ENCODE assay signal across 8 cellular contexts in genomic region chr19:11587302-11587972, GRCh38. TPM values are rescaled to one million over a fixed set of nuclear protein-coding genes. Genes with fewer than 3 reads are reported as not detected.
A peak's percentile ranks its signal among the peaks of the same experiment; 100 is the strongest.
DNase-seq lines count a peak whose midpoint lies in the region; ATAC-seq and TF ChIP-seq lines count a peak whose summit lies in the region.

No MANE protein-coding gene starts in this region.

- H3K36me3 ChIP-seq in H7 (replicated peaks; ENCODE audit: control insufficient read depth, insufficient read depth, low read length) = no peaks in the 10 kb centered on the region

- peak; percentile 98 for ATAC-seq in left lobe of liver
- ATAC-seq in HG02759 (IDR thresholded peaks at IDR 0.05; ENCODE audit: unreplicated experiment) = no peak

- peak; percentile 32 for DNase-seq in AG09319 (ENCODE audit: extremely low read depth, low read depth)
- peak; percentile 91 for DNase-seq in H7
- peak; percentile 54 for DNase-seq in NCI-H226
- peak; percentile 84 for DNase-seq in activated CD4-positive, CD25-positive, alpha-beta regulatory T cell treated with anti-CD3 and anti-CD28 coated beads, Interleukin-2, amount 50 U/mL, for 72 hours
- peak; percentile 79 for DNase-seq in cerebellar cortex (ENCODE audit: low spot score)
- peak; percentile 73 for DNase-seq in left lobe of liver (ENCODE audit: low spot score)
- DNase-seq in stimulated activated CD4-positive, alpha-beta T cell treated with anti-CD3 and anti-CD28 coated beads, Interleukin-2, amount 100 ng/mL, for 4 hours (ENCODE audit: low read depth) = peak; percentile 61

- no peak overlapping the region for H3K4me3 ChIP-seq in H7 (ENCODE audit: insufficient read depth, low read depth, low read length)

- TF ChIP-seq CTCF in AG09319 (IDR thresholded peaks at IDR 0.05; ENCODE audit: low read depth, low read length) = peak; percentile 92

- H3K27me3 ChIP-seq in H7 (ENCODE audit: control insufficient read depth, insufficient read depth, low read length) = no peaks in the 10 kb centered on the region; the same call in 1 of the 2 replicates

RNA-seq across cellular contexts. Expression of gene ZNF627, which starts 9.8 kb away (rescaled TPM):
- 20.1 and 24.2 TPM in 2 replicates for total RNA-seq in H7 (2014; rRNA removed; shearing (Covaris generic))
- total RNA-seq in left lobe of liver = 5.3 TPM

RNA-seq across cellular contexts. Expression of gene ACP5, which starts 10.0 kb away (rescaled TPM):
- 1.0 and 3.7 TPM in 2 replicates for total RNA-seq in H7 (2014; rRNA removed; shearing (Covaris generic))
- total RNA-seq in left lobe of liver = 17.9 TPM

RNA-seq across cellular contexts. Expression of gene ELOF1, which starts 28.4 kb away (rescaled TPM):
- total RNA-seq in H7 (2014; rRNA removed; shearing (Covaris generic)) = 48.2 and 66.7 TPM in 2 replicates
- 28.9 TPM for total RNA-seq in left lobe of liver

RNA-seq across cellular contexts. Expression of gene CNN1, which starts 48.8 kb away (rescaled TPM):
- 24.1 and 26.7 TPM in 2 replicates for total RNA-seq in H7 (2014; rRNA removed; shearing (Covaris generic))
- total RNA-seq in left lobe of liver = 0.98 TPM

RNA-seq across cellular contexts. Expression of gene ECSIT, which starts 58.5 kb away (rescaled TPM):
- total RNA-seq in H7 (2014; rRNA removed; shearing (Covaris generic)) = 72.4 and 77.5 TPM in 2 replicates
- 45.6 TPM for total RNA-seq in left lobe of liver

Comparison
In these comparisons a context has a peak if more than half of its experiments do, and no peak if none do; other contexts are left out.
1. DNase-seq: peak in every context shown above with its lines; median percentile 91 in H7; 84 in activated CD4-positive, CD25-positive, alpha-beta regulatory T cell treated with anti-CD3 and anti-CD28 coated beads, Interleukin-2, amount 50 U/mL, for 72 hours; 79 in cerebellar cortex; 73 in left lobe of liver; 61 in stimulated activated CD4-positive, alpha-beta T cell treated with anti-CD3 and anti-CD28 coated beads, Interleukin-2, amount 100 ng/mL, for 4 hours; 54 in NCI-H226; 32 in AG09319.